ENCODE assay signal across 25 cellular contexts in the genomic region with DNA sequence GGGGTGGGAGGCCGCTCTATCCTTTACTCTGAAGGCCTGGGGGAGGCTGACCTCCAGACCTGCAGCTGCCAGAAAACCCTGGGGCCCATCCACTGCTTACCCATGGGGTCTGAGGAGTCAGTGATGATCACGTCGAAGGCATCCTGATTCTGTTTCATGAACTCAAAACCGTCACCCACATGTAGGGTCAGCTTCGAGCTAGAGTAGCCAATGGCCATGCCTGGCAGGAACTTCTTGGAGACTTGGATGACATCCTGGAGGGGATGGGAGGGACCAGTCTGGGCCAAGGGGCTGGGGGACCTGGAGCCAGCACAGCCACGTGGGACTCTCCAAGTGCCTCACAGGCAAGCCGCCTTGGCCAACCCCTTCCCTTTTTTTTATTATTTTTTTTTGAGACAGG. TPM values are rescaled to one million over a fixed set of nuclear protein-coding genes. Genes with fewer than 3 reads are reported as not detected.
DNase-seq lines count a peak whose midpoint lies in the region; ATAC-seq, FAIRE-seq and TF ChIP-seq lines count a peak whose summit lies in the region.
"Had no signal": no experiment of that assay in that cellular context is flagged by ENCODE, and none has a peak within 500 bp of the region (broad histone marks: within the 10 kb centered on the region; RNA-seq: fewer than 3 reads in every experiment).

No MANE protein-coding gene starts in this region.

- H2AFZ ChIP-seq in K562 (ENCODE audit: low read depth, low read length), result no peak overlapping the region
- H2AFZ ChIP-seq: GM23248 had no signal

- H3K9me1 ChIP-seq in K562 (ENCODE audit: control insufficient read depth, insufficient read depth, low read length), result peaks cover 4% of the 10 kb centered on the region

- H3K27ac Mint-ChIP-seq in activated naive CD8-positive, alpha-beta T cell treated with anti-CD3 and anti-CD28 coated beads, Interleukin-2, amount 10 ng/mL, durations not matched to agents 7 days and 5 days, result no peak overlapping the region
- H3K27ac Mint-ChIP-seq in activated naive CD8-positive, alpha-beta T cell treated with anti-CD3 and anti-CD28 coated beads for 36 hours, result no peak overlapping the region
- H3K27ac Mint-ChIP-seq: CD4-positive, CD25-positive, alpha-beta regulatory T cell had no signal

- H3K9ac ChIP-seq in K562 (ENCODE audit: insufficient read depth in 1 of 2, low read depth in 2 of 2, low read length in 2 of 2), result peak overlapping the region in 1 of 2 experiments; percentile 74; a peak in 2 of 4 replicates
- H3K9ac ChIP-seq: GM23248 had no signal

- peaks cover 7% of the 10 kb centered on the region for H3K36me3 Mint-ChIP-seq in activated naive CD8-positive, alpha-beta T cell treated with anti-CD3 and anti-CD28 coated beads, Interleukin-2, amount 10 ng/mL, durations not matched to agents 7 days and 5 days
- H3K36me3 Mint-ChIP-seq in activated naive CD8-positive, alpha-beta T cell treated with anti-CD3 and anti-CD28 coated beads for 36 hours, result peaks cover 38% of the 10 kb centered on the region
- H3K36me3 Mint-ChIP-seq: CD4-positive, CD25-positive, alpha-beta regulatory T cell had no signal

- H3K4me1 ChIP-seq in K562 (replicated peaks in 1 of 2; ENCODE audit: control insufficient read depth in 2 of 2, insufficient read depth in 2 of 2, low read length in 2 of 2), result peaks cover 5 to 78% of the 10 kb centered on the region in 2 experiments; a peak in 4 of 5 replicates
- peaks cover 21% of the 10 kb centered on the region for H3K4me1 ChIP-seq in lower lobe of right lung

- WGBS in K562 (ENCODE audit: insufficient coverage, low coverage, missing lambda C conversion rate), result 96% methylated on average over 7 of the region's 7 CpGs

- DNase-seq in activated naive CD8-positive, alpha-beta T cell treated with anti-CD3 and anti-CD28 coated beads, Interleukin-2, amount 10 ng/mL, durations not matched to agents 7 days and 5 days, result peak; percentile 14
- DNase-seq in activated naive CD8-positive, alpha-beta T cell treated with anti-CD3 and anti-CD28 coated beads for 36 hours, result no peak
- DNase-seq in K562 (ENCODE audit: extremely low read depth in 1 of 4, low spot score in 3 of 4) (no peak), lower lobe of right lung (peak; percentile 19), NCI-H1105 treated with DMSO at 0.1 percent for 48 hours (lab: John Stamatoyannopoulos, UW) (no peak), OCI-M1 (lab: John Stamatoyannopoulos, UW) (no peak)
- DNase-seq: ACHN; BE2C; C1 segment of cervical spinal cord; CD4-positive, CD25-positive, alpha-beta regulatory T cell; CD8-positive, alpha-beta memory T cell; COR-L47; DMS 273 treated with DMSO at 0.1 percent for 48 hours; DMS53; DND-41; EL; GM23248 had no signal

- no peak for TF ChIP-seq RAD21 in K562 (CRISPR knock-in tag; conservative IDR thresholded peaks at IDR 0.05 in 1 of 2, IDR thresholded peaks at IDR 0.05 in 1 of 2)

- TF ChIP-seq CTCF in K562 (IDR thresholded peaks at IDR 0.05 in 2 of 3, conservative IDR thresholded peaks at IDR 0.05 in 1 of 3; ENCODE audit: insufficient read depth in 2 of 3, low read depth in 1 of 3, low read length in 3 of 3) (no peak), lower lobe of right lung (IDR thresholded peaks at IDR 0.05) (no peak)

- no peak for FAIRE-seq in K562 (lab: Jason Lieb, UNC)
- FAIRE-seq: A204.1, GM12891, HepG2 had no signal

- intact Hi-C loops in K562 (cut with micrococcal nuclease) (no loop called here), lower lobe of right lung (cut with DNase I) (no loop called here)

- H3K27me3 Mint-ChIP-seq in activated naive CD8-positive, alpha-beta T cell treated with anti-CD3 and anti-CD28 coated beads, Interleukin-2, amount 10 ng/mL, durations not matched to agents 7 days and 5 days, result no peaks in the 10 kb centered on the region
- peaks cover 6% of the 10 kb centered on the region for H3K27me3 Mint-ChIP-seq in activated naive CD8-positive, alpha-beta T cell treated with anti-CD3 and anti-CD28 coated beads for 36 hours
- H3K27me3 Mint-ChIP-seq: CD8-positive, alpha-beta memory T cell; IgD-negative memory B cell had no signal

- H3K27me3 ChIP-seq in K562 (ENCODE audit: control insufficient read depth in 2 of 2, insufficient read depth in 2 of 2, low read length in 2 of 2), result no peaks in the 10 kb centered on the region
- H3K27me3 ChIP-seq in lower lobe of right lung (ENCODE audit: low read depth), result no peaks in the 10 kb centered on the region
- H3K27me3 ChIP-seq: BE2C had no signal

- peaks cover 37% of the 10 kb centered on the region for H3K79me2 ChIP-seq in K562 (ENCODE audit: control insufficient read depth, insufficient read depth, low read length)

- no peak for TF ChIP-seq EP300 in K562 (IDR thresholded peaks at IDR 0.05; ENCODE audit: low read length)

- TF ChIP-seq POLR2A in K562 (conservative IDR thresholded peaks at IDR 0.05), result no peak

- H4K20me1 ChIP-seq in K562 (replicated peaks; ENCODE audit: control insufficient read depth, insufficient read depth, low read length), result peaks cover 14% of the 10 kb centered on the region

- in situ Hi-C loops in K562 (cut with MboI), result no loop called here

- peaks cover 21% of the 10 kb centered on the region for H3K4me1 Mint-ChIP-seq in activated naive CD8-positive, alpha-beta T cell treated with anti-CD3 and anti-CD28 coated beads, Interleukin-2, amount 10 ng/mL, durations not matched to agents 7 days and 5 days
- H3K4me1 Mint-ChIP-seq in activated naive CD8-positive, alpha-beta T cell treated with anti-CD3 and anti-CD28 coated beads for 36 hours, result peaks cover 27% of the 10 kb centered on the region

- no peak for ATAC-seq in activated naive CD8-positive, alpha-beta T cell treated with anti-CD3 and anti-CD28 coated beads, Interleukin-2, amount 10 ng/mL, durations not matched to agents 7 days and 5 days (ENCODE audit: low read depth)
- ATAC-seq in K562, result no peak
- no peak for ATAC-seq in lower lobe of right lung
- ATAC-seq in GM18511 (IDR thresholded peaks at IDR 0.05; ENCODE audit: unreplicated experiment), result no peak
- ATAC-seq: HepG2 had no signal

- CTCF ChIA-PET in K562 (lab: Yijun Ruan, JAX; ENCODE audit: low intra/inter-chr PET ratio), result no interaction called here

- H3K36me3 ChIP-seq in K562 (ENCODE audit: control insufficient read depth, insufficient read depth, low read length), result peaks cover 43% of the 10 kb centered on the region; the same call in 2 of the 3 replicates
- peaks cover 27% of the 10 kb centered on the region for H3K36me3 ChIP-seq in lower lobe of right lung

- no peak overlapping the region for H3K4me3 Mint-ChIP-seq in activated naive CD8-positive, alpha-beta T cell treated with anti-CD3 and anti-CD28 coated beads, Interleukin-2, amount 10 ng/mL, durations not matched to agents 7 days and 5 days
- no peak overlapping the region for H3K4me3 Mint-ChIP-seq in activated naive CD8-positive, alpha-beta T cell treated with anti-CD3 and anti-CD28 coated beads for 36 hours

- H3K27ac ChIP-seq in K562 (ENCODE audit: extremely low read depth, low read depth, low read length), result no peak overlapping the region
- H3K27ac ChIP-seq in lower lobe of right lung, result no peak overlapping the region
- H3K27ac ChIP-seq: GM23248 had no signal

- H3K4me2 ChIP-seq in K562 (ENCODE audit: insufficient read depth, low read length), result no peak overlapping the region

- H3K9me3 ChIP-seq in K562 (replicated peaks; ENCODE audit: control insufficient read depth, insufficient read depth, low read depth, low read length) (no peaks in the 10 kb centered on the region), lower lobe of right lung (no peaks in the 10 kb centered on the region)
- H3K9me3 ChIP-seq: BE2C, HAP-1 had no signal

- POLR2A ChIA-PET in activated naive CD8-positive, alpha-beta T cell treated with anti-CD3 and anti-CD28 coated beads, Interleukin-2, amount 10 ng/mL, durations not matched to agents 7 days and 5 days (lab: Charles Lee), result interaction anchor here (1.5 kb wide), 1 partner anchor 43 kb away, joined by 7 read pairs; the partner anchor contains the start of gene EXOSC10
- POLR2A ChIA-PET in K562 (lab: Yijun Ruan, JAX), result interaction anchor here (0.7 to 1.3 kb wide), 3 partner anchors 9 to 44 kb away, joined by 3 read pairs; partner anchors contain the start of genes EXOSC10 and TARDBP

- no peak overlapping the region for H3K4me3 ChIP-seq in K562
- no peak overlapping the region for H3K4me3 ChIP-seq in lower lobe of right lung
- H3K4me3 ChIP-seq: GM23248, HAP-1 had no signal

- TSS peak; percentile 31 for BruUV-seq in K562 (replicated peaks; lab: Mats Ljungman, UMichigan)

- no peaks in the 10 kb centered on the region for H3K9me3 Mint-ChIP-seq in activated naive CD8-positive, alpha-beta T cell treated with anti-CD3 and anti-CD28 coated beads, Interleukin-2, amount 10 ng/mL, durations not matched to agents 7 days and 5 days
- no peaks in the 10 kb centered on the region for H3K9me3 Mint-ChIP-seq in activated naive CD8-positive, alpha-beta T cell treated with anti-CD3 and anti-CD28 coated beads for 36 hours
- H3K9me3 Mint-ChIP-seq: CD4-positive, CD25-positive, alpha-beta regulatory T cell; CD8-positive, alpha-beta memory T cell; IgD-negative memory B cell had no signal

RNA-seq across cellular contexts. Expression of gene SRM, which starts 3.3 kb away (rescaled TPM):
- total RNA-seq in activated naive CD8-positive, alpha-beta T cell treated with anti-CD3 and anti-CD28 coated beads, Interleukin-2, amount 10 ng/mL, durations not matched to agents 7 days and 5 days, result 10 to 100 TPM; 72.3 to 85.0 TPM
- 100 to 1,000 TPM; 387 to 388 TPM for total RNA-seq in activated naive CD8-positive, alpha-beta T cell treated with anti-CD3 and anti-CD28 coated beads for 36 hours
- total RNA-seq in K562 (2011; cell fraction: chromatin; rRNA removed; ENCODE audit: low replicate concordance), result 25.5 and 107 TPM in 2 replicates
- total RNA-seq in K562 (2011; cell fraction: nucleolus; rRNA removed), result 109 and 122 TPM in 2 replicates
- 64.7 and 103 TPM in 2 replicates for total RNA-seq in K562 (2011; cell fraction: nucleoplasm; rRNA removed)
- total RNA-seq in K562 (2014; rRNA removed), result 93.2 and 164 TPM in 2 replicates
- 36.1 and 40.4 TPM in 2 replicates for total RNA-seq in K562 (2014; rRNA removed; fragmentation: Illumina TruSeq; extraction: Trizol)
- 82.5 and 95.0 TPM in 2 replicates for total RNA-seq in K562 (2015; rRNA removed; fragmentation: Illumina TruSeq; extraction: Trizol)
- total RNA-seq in K562 (2021), result 373 and 403 TPM in 2 replicates
- 51.5 and 53.4 TPM in 2 replicates for polyA plus RNA-seq in K562 (2011; rRNA removed)
- 100 and 208 TPM in 2 replicates for polyA plus RNA-seq in K562 (2011; cell fraction: cytosol; rRNA removed)
- polyA plus RNA-seq in K562 (2011; cell fraction: nucleus; rRNA removed), result 62.9 and 103 TPM in 2 replicates
- polyA plus RNA-seq in K562 (2012), result 211 and 367 TPM in 2 replicates
- polyA plus RNA-seq in K562 (2014; fragmentation: Illumina TruSeq; extraction: Trizol), result 296 and 340 TPM in 2 replicates
- 10 to 100 TPM; 23.9 to 34.1 TPM for polyA plus RNA-seq in K562 (2014; fragmentation: Nextera tagmentation; extraction: Ambion mirVana)
- 143 and 176 TPM in 2 replicates for polyA plus RNA-seq in K562 (2014; rRNA removed)
- 55.4 and 73.9 TPM in 2 replicates for polyA minus RNA-seq in K562 (2011; rRNA and poly(A)+ RNA removed)
- 241 and 294 TPM in 2 replicates for polyA minus RNA-seq in K562 (2011; cell fraction: cytosol; rRNA and poly(A)+ RNA removed)
- polyA minus RNA-seq in K562 (2011; cell fraction: nucleus; rRNA and poly(A)+ RNA removed), result 35.8 and 45.7 TPM in 2 replicates
- total RNA-seq in lower lobe of right lung, result 38.7 TPM

RNA-seq across cellular contexts. Expression of gene MASP2, which starts 9.5 kb away (rescaled TPM):
- total RNA-seq in activated naive CD8-positive, alpha-beta T cell treated with anti-CD3 and anti-CD28 coated beads, Interleukin-2, amount 10 ng/mL, durations not matched to agents 7 days and 5 days, result not detected
- total RNA-seq in activated naive CD8-positive, alpha-beta T cell treated with anti-CD3 and anti-CD28 coated beads for 36 hours, result under 1 TPM in 1 of 2 experiments, not detected in 1; 0.25 TPM
- total RNA-seq in K562 (2011; cell fraction: chromatin; rRNA removed; ENCODE audit: low replicate concordance), result 0.49 and 1.1 TPM in 2 replicates
- 0.33 and 0.39 TPM in 2 replicates for total RNA-seq in K562 (2011; cell fraction: nucleolus; rRNA removed)
- total RNA-seq in K562 (2011; cell fraction: nucleoplasm; rRNA removed), result 0.37 and 0.38 TPM in 2 replicates
- total RNA-seq in K562 (2014; rRNA removed) (0.08 TPM in 1 of 2 replicates, not detected in the other), K562 (2014; rRNA removed; fragmentation: Illumina TruSeq; extraction: Trizol) (0.07 TPM in 1 of 2 replicates, not detected in the other), K562 (2015; rRNA removed; fragmentation: Illumina TruSeq; extraction: Trizol) (not detected in 2 replicates), K562 (2021) (0.09 and 0.27 TPM in 2 replicates), lower lobe of right lung (not detected)
- polyA plus RNA-seq in K562 (2011; rRNA removed) (0.03 TPM in 1 of 2 replicates, not detected in the other), K562 (2014; fragmentation: Illumina TruSeq; extraction: Trizol) (not detected in 2 replicates), K562 (2014; fragmentation: Nextera tagmentation; extraction: Ambion mirVana) (under 1 TPM; 0.01 to 0.06 TPM), K562 (2014; rRNA removed) (0.11 and 0.23 TPM in 2 replicates)
- polyA plus RNA-seq in K562 (2011; cell fraction: cytosol; rRNA removed), result 0.03 and 0.09 TPM in 2 replicates
- polyA plus RNA-seq in K562 (2011; cell fraction: nucleus; rRNA removed), result 0.14 and 0.28 TPM in 2 replicates
- 0.76 and 1.9 TPM in 2 replicates for polyA plus RNA-seq in K562 (2012)
- not detected in 2 replicates for polyA minus RNA-seq in K562 (2011; rRNA and poly(A)+ RNA removed)
- not detected in 2 replicates for polyA minus RNA-seq in K562 (2011; cell fraction: cytosol; rRNA and poly(A)+ RNA removed)
- 0.11 and 0.13 TPM in 2 replicates for polyA minus RNA-seq in K562 (2011; cell fraction: nucleus; rRNA and poly(A)+ RNA removed)
- total RNA-seq: CD4-positive, CD25-positive, alpha-beta regulatory T cell; G401; GM23248; H4 had no signal
- polyA plus RNA-seq: CD8-positive, alpha-beta memory T cell; IgD-negative memory B cell had no signal

RNA-seq across cellular contexts. Expression of gene EXOSC10, which starts 43.2 kb away (rescaled TPM):
- 10 to 100 TPM; 89.1 to 92.8 TPM for total RNA-seq in activated naive CD8-positive, alpha-beta T cell treated with anti-CD3 and anti-CD28 coated beads, Interleukin-2, amount 10 ng/mL, durations not matched to agents 7 days and 5 days
- total RNA-seq in activated naive CD8-positive, alpha-beta T cell treated with anti-CD3 and anti-CD28 coated beads for 36 hours, result 10 to 100 TPM; 80.9 to 93.2 TPM
- 296 and 313 TPM in 2 replicates for total RNA-seq in K562 (2011; cell fraction: chromatin; rRNA removed; ENCODE audit: low replicate concordance)
- 135 and 164 TPM in 2 replicates for total RNA-seq in K562 (2011; cell fraction: nucleolus; rRNA removed)
- total RNA-seq in K562 (2011; cell fraction: nucleoplasm; rRNA removed), result 188 and 208 TPM in 2 replicates
- 123 and 125 TPM in 2 replicates for total RNA-seq in K562 (2014; rRNA removed)
- 91.0 and 91.1 TPM in 2 replicates for total RNA-seq in K562 (2014; rRNA removed; fragmentation: Illumina TruSeq; extraction: Trizol)
- 114 and 115 TPM in 2 replicates for total RNA-seq in K562 (2015; rRNA removed; fragmentation: Illumina TruSeq; extraction: Trizol)
- 101 and 105 TPM in 2 replicates for total RNA-seq in K562 (2021)
- 93.8 and 94.1 TPM in 2 replicates for polyA plus RNA-seq in K562 (2011; rRNA removed)
- 72.7 and 82.6 TPM in 2 replicates for polyA plus RNA-seq in K562 (2011; cell fraction: cytosol; rRNA removed)
- polyA plus RNA-seq in K562 (2011; cell fraction: nucleus; rRNA removed), result 226 and 287 TPM in 2 replicates
- polyA plus RNA-seq in K562 (2012), result 75.0 and 77.2 TPM in 2 replicates
- 121 and 146 TPM in 2 replicates for polyA plus RNA-seq in K562 (2014; fragmentation: Illumina TruSeq; extraction: Trizol)
- 10 to 100 TPM; 23.4 to 61.4 TPM for polyA plus RNA-seq in K562 (2014; fragmentation: Nextera tagmentation; extraction: Ambion mirVana)
- polyA plus RNA-seq in K562 (2014; rRNA removed), result 130 and 150 TPM in 2 replicates
- polyA minus RNA-seq in K562 (2011; rRNA and poly(A)+ RNA removed), result 128 and 135 TPM in 2 replicates
- polyA minus RNA-seq in K562 (2011; cell fraction: cytosol; rRNA and poly(A)+ RNA removed), result 39.3 and 50.5 TPM in 2 replicates
- 64.6 and 144 TPM in 2 replicates for polyA minus RNA-seq in K562 (2011; cell fraction: nucleus; rRNA and poly(A)+ RNA removed)
- total RNA-seq in lower lobe of right lung, result 47.7 TPM

RNA-seq across cellular contexts. Expression of gene TARDBP, which starts 44.0 kb away (rescaled TPM):
- total RNA-seq in activated naive CD8-positive, alpha-beta T cell treated with anti-CD3 and anti-CD28 coated beads, Interleukin-2, amount 10 ng/mL, durations not matched to agents 7 days and 5 days, result 100 to 1,000 TPM; 166 to 174 TPM
- 100 to 1,000 TPM; 202 to 206 TPM for total RNA-seq in activated naive CD8-positive, alpha-beta T cell treated with anti-CD3 and anti-CD28 coated beads for 36 hours
- total RNA-seq in K562 (2011; cell fraction: chromatin; rRNA removed; ENCODE audit: low replicate concordance), result 242 and 417 TPM in 2 replicates
- 197 and 216 TPM in 2 replicates for total RNA-seq in K562 (2011; cell fraction: nucleolus; rRNA removed)
- total RNA-seq in K562 (2011; cell fraction: nucleoplasm; rRNA removed), result 336 and 397 TPM in 2 replicates
- total RNA-seq in K562 (2014; rRNA removed) (129 TPM in 2 replicates), K562 (2014; rRNA removed; fragmentation: Illumina TruSeq; extraction: Trizol) (176 and 198 TPM in 2 replicates), K562 (2015; rRNA removed; fragmentation: Illumina TruSeq; extraction: Trizol) (206 and 220 TPM in 2 replicates), K562 (2021) (211 and 243 TPM in 2 replicates), lower lobe of right lung (117 TPM)
- polyA plus RNA-seq in K562 (2011; rRNA removed) (220 and 244 TPM in 2 replicates), K562 (2014; fragmentation: Illumina TruSeq; extraction: Trizol) (358 and 487 TPM in 2 replicates), K562 (2014; fragmentation: Nextera tagmentation; extraction: Ambion mirVana) (100 to 1,000 TPM; 122 to 285 TPM), K562 (2014; rRNA removed) (403 and 515 TPM in 2 replicates)
- 83.0 and 130 TPM in 2 replicates for polyA plus RNA-seq in K562 (2011; cell fraction: cytosol; rRNA removed)
- 341 and 531 TPM in 2 replicates for polyA plus RNA-seq in K562 (2011; cell fraction: nucleus; rRNA removed)
- polyA plus RNA-seq in K562 (2012), result 176 and 348 TPM in 2 replicates
- 180 and 229 TPM in 2 replicates for polyA minus RNA-seq in K562 (2011; rRNA and poly(A)+ RNA removed)
- 96.8 and 129 TPM in 2 replicates for polyA minus RNA-seq in K562 (2011; cell fraction: cytosol; rRNA and poly(A)+ RNA removed)
- 160 and 216 TPM in 2 replicates for polyA minus RNA-seq in K562 (2011; cell fraction: nucleus; rRNA and poly(A)+ RNA removed)

Comparison
In these comparisons a context has a peak if more than half of its experiments do, and no peak if none do; other contexts are left out.
1. DNase-seq: peak in activated naive CD8-positive, alpha-beta T cell treated with anti-CD3 and anti-CD28 coated beads, Interleukin-2, amount 10 ng/mL, durations not matched to agents 7 days and 5 days (single experiment) and lower lobe of right lung (single experiment); none in activated naive CD8-positive, alpha-beta T cell treated with anti-CD3 and anti-CD28 coated beads for 36 hours (single experiment), K562 (0 of 4), NCI-H1105 treated with DMSO at 0.1 percent for 48 hours (single experiment) and OCI-M1 (single experiment).